In the genomic region with DNA sequence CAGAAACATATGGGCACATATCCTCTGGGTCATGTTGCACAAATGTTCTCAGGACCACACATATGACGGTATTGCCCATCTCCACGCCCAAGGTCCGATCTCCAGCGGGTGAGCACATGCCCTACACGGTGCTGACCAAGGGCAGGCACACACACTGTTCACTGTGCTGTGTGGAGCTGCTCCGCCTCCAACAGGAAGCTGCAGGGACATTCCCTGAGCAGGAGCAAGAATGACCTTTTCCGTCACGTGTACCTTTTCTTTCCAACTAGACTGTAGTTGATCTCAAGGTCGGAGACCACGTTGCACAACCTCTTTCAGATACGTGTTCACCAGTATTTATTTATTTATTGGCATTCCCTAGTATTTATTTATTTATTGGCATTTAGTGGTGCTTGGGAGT, we compare ENCODE assay signal across 1 cellular context.
TF ChIP-seq lines count a peak whose summit lies in the region.

No MANE protein-coding gene starts in this region.

TF ChIP-seq in HepG2, 621 proteins besides CTCF, POLR2A, EP300 and RAD21 (continued from another document and continues in another):
- TF ChIP-seq, protein P1, sequence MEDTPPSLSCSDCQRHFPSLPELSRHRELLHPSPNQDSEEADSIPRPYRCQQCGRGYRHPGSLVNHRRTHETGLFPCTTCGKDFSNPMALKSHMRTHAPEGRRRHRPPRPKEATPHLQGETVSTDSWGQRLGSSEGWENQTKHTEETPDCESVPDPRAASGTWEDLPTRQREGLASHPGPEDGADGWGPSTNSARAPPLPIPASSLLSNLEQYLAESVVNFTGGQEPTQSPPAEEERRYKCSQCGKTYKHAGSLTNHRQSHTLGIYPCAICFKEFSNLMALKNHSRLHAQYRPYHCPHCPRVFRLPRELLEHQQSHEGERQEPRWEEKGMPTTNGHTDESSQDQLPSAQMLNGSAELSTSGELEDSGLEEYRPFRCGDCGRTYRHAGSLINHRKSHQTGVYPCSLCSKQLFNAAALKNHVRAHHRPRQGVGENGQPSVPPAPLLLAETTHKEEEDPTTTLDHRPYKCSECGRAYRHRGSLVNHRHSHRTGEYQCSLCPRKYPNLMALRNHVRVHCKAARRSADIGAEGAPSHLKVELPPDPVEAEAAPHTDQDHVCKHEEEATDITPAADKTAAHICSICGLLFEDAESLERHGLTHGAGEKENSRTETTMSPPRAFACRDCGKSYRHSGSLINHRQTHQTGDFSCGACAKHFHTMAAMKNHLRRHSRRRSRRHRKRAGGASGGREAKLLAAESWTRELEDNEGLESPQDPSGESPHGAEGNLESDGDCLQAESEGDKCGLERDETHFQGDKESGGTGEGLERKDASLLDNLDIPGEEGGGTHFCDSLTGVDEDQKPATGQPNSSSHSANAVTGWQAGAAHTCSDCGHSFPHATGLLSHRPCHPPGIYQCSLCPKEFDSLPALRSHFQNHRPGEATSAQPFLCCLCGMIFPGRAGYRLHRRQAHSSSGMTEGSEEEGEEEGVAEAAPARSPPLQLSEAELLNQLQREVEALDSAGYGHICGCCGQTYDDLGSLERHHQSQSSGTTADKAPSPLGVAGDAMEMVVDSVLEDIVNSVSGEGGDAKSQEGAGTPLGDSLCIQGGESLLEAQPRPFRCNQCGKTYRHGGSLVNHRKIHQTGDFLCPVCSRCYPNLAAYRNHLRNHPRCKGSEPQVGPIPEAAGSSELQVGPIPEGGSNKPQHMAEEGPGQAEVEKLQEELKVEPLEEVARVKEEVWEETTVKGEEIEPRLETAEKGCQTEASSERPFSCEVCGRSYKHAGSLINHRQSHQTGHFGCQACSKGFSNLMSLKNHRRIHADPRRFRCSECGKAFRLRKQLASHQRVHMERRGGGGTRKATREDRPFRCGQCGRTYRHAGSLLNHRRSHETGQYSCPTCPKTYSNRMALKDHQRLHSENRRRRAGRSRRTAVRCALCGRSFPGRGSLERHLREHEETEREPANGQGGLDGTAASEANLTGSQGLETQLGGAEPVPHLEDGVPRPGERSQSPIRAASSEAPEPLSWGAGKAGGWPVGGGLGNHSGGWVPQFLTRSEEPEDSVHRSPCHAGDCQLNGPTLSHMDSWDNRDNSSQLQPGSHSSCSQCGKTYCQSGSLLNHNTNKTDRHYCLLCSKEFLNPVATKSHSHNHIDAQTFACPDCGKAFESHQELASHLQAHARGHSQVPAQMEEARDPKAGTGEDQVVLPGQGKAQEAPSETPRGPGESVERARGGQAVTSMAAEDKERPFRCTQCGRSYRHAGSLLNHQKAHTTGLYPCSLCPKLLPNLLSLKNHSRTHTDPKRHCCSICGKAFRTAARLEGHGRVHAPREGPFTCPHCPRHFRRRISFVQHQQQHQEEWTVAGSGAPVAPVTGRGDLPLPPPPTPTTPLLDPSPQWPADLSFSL (CRISPR knock-in tag; IDR thresholded peaks at IDR 0.05) = no peak
- TF ChIP-seq ZFP1 (CRISPR knock-in tag; IDR thresholded peaks at IDR 0.05) (no peak), KLF13 (CRISPR knock-in tag; IDR thresholded peaks at IDR 0.05) (no peak), HDAC6 (IDR thresholded peaks at IDR 0.05; ENCODE audit: low read depth, low read length) (no peak), NFIC (IDR thresholded peaks at IDR 0.05; ENCODE audit: low read length) (no peak), ZNF34 (CRISPR knock-in tag; IDR thresholded peaks at IDR 0.05; ENCODE audit: borderline replicate concordance) (no peak), KDM5B (CRISPR knock-in tag; IDR thresholded peaks at IDR 0.05; ENCODE audit: borderline replicate concordance) (no peak), ZNF543 (CRISPR knock-in tag; IDR thresholded peaks at IDR 0.05) (no peak), ZSCAN29 (CRISPR knock-in tag; conservative IDR thresholded peaks at IDR 0.05) (no peak), FOXO1 (CRISPR knock-in tag; IDR thresholded peaks at IDR 0.05) (no peak), ZNF230 (CRISPR knock-in tag; IDR thresholded peaks at IDR 0.05) (0 out of 2 replicates have a peak, but pooled peaks have one; percentile 79), MXD4 (CRISPR knock-in tag; IDR thresholded peaks at IDR 0.05) (no peak), ZNF746 (CRISPR knock-in tag; IDR thresholded peaks at IDR 0.05) (no peak), ZNF619 (CRISPR knock-in tag; IDR thresholded peaks at IDR 0.05) (no peak), MAFF (IDR thresholded peaks at IDR 0.05; ENCODE audit: low read depth, low read length) (no peak), FOXJ3 (CRISPR knock-in tag; IDR thresholded peaks at IDR 0.05; ENCODE audit: borderline replicate concordance) (peak; percentile 50; the same call in 1 of the 2 replicates), SOX5 (CRISPR knock-in tag; IDR thresholded peaks at IDR 0.05; ENCODE audit: borderline replicate concordance) (peak; percentile 86), ZNF761 (CRISPR knock-in tag; conservative IDR thresholded peaks at IDR 0.05) (no peak), RNF2 (conservative IDR thresholded peaks at IDR 0.05; ENCODE audit: low read depth) (peak; percentile 81), PCBP1 (IDR thresholded peaks at IDR 0.05; ENCODE audit: borderline replicate concordance, low read depth, low read length) (no peak), SPEN (CRISPR knock-in tag; IDR thresholded peaks at IDR 0.05; ENCODE audit: low read depth) (peak; percentile 63; the same call in 1 of the 2 replicates), NFKBIZ (CRISPR knock-in tag; IDR thresholded peaks at IDR 0.05) (0 out of 2 replicates have a peak, but pooled peaks have one; percentile 26), FOXA1 (IDR thresholded peaks at IDR 0.05) (no peak), FOXA1 (CRISPR knock-in tag; IDR thresholded peaks at IDR 0.05) (peak; percentile 36; the same call in 1 of the 2 replicates), SAP130 (CRISPR knock-in tag; IDR thresholded peaks at IDR 0.05; ENCODE audit: low read depth) (peak; percentile 53; the same call in 1 of the 2 replicates)
- TF ChIP-seq, protein P2, sequence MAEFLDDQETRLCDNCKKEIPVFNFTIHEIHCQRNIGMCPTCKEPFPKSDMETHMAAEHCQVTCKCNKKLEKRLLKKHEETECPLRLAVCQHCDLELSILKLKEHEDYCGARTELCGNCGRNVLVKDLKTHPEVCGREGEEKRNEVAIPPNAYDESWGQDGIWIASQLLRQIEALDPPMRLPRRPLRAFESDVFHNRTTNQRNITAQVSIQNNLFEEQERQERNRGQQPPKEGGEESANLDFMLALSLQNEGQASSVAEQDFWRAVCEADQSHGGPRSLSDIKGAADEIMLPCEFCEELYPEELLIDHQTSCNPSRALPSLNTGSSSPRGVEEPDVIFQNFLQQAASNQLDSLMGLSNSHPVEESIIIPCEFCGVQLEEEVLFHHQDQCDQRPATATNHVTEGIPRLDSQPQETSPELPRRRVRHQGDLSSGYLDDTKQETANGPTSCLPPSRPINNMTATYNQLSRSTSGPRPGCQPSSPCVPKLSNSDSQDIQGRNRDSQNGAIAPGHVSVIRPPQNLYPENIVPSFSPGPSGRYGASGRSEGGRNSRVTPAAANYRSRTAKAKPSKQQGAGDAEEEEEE (CRISPR knock-in tag; IDR thresholded peaks at IDR 0.05; ENCODE audit: borderline replicate concordance) = no peak
- TF ChIP-seq, protein P3, sequence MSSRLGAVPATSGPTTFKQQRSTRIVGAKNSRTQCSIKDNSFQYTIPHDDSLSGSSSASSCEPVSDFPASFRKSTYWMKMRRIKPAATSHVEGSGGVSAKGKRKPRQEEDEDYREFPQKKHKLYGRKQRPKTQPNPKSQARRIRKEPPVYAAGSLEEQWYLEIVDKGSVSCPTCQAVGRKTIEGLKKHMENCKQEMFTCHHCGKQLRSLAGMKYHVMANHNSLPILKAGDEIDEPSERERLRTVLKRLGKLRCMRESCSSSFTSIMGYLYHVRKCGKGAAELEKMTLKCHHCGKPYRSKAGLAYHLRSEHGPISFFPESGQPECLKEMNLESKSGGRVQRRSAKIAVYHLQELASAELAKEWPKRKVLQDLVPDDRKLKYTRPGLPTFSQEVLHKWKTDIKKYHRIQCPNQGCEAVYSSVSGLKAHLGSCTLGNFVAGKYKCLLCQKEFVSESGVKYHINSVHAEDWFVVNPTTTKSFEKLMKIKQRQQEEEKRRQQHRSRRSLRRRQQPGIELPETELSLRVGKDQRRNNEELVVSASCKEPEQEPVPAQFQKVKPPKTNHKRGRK (CRISPR knock-in tag; IDR thresholded peaks at IDR 0.05) = no peak
- TF ChIP-seq, protein P4, sequence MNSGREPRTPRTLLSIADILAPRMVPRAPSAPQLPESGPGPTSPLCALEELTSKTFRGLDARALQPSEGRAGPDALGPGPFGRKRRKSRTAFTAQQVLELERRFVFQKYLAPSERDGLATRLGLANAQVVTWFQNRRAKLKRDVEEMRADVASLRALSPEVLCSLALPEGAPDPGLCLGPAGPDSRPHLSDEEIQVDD (CRISPR knock-in tag; IDR thresholded peaks at IDR 0.05; ENCODE audit: borderline replicate concordance) = peak; percentile 31; the same call in 1 of the 2 replicates
- TF ChIP-seq, protein P5, sequence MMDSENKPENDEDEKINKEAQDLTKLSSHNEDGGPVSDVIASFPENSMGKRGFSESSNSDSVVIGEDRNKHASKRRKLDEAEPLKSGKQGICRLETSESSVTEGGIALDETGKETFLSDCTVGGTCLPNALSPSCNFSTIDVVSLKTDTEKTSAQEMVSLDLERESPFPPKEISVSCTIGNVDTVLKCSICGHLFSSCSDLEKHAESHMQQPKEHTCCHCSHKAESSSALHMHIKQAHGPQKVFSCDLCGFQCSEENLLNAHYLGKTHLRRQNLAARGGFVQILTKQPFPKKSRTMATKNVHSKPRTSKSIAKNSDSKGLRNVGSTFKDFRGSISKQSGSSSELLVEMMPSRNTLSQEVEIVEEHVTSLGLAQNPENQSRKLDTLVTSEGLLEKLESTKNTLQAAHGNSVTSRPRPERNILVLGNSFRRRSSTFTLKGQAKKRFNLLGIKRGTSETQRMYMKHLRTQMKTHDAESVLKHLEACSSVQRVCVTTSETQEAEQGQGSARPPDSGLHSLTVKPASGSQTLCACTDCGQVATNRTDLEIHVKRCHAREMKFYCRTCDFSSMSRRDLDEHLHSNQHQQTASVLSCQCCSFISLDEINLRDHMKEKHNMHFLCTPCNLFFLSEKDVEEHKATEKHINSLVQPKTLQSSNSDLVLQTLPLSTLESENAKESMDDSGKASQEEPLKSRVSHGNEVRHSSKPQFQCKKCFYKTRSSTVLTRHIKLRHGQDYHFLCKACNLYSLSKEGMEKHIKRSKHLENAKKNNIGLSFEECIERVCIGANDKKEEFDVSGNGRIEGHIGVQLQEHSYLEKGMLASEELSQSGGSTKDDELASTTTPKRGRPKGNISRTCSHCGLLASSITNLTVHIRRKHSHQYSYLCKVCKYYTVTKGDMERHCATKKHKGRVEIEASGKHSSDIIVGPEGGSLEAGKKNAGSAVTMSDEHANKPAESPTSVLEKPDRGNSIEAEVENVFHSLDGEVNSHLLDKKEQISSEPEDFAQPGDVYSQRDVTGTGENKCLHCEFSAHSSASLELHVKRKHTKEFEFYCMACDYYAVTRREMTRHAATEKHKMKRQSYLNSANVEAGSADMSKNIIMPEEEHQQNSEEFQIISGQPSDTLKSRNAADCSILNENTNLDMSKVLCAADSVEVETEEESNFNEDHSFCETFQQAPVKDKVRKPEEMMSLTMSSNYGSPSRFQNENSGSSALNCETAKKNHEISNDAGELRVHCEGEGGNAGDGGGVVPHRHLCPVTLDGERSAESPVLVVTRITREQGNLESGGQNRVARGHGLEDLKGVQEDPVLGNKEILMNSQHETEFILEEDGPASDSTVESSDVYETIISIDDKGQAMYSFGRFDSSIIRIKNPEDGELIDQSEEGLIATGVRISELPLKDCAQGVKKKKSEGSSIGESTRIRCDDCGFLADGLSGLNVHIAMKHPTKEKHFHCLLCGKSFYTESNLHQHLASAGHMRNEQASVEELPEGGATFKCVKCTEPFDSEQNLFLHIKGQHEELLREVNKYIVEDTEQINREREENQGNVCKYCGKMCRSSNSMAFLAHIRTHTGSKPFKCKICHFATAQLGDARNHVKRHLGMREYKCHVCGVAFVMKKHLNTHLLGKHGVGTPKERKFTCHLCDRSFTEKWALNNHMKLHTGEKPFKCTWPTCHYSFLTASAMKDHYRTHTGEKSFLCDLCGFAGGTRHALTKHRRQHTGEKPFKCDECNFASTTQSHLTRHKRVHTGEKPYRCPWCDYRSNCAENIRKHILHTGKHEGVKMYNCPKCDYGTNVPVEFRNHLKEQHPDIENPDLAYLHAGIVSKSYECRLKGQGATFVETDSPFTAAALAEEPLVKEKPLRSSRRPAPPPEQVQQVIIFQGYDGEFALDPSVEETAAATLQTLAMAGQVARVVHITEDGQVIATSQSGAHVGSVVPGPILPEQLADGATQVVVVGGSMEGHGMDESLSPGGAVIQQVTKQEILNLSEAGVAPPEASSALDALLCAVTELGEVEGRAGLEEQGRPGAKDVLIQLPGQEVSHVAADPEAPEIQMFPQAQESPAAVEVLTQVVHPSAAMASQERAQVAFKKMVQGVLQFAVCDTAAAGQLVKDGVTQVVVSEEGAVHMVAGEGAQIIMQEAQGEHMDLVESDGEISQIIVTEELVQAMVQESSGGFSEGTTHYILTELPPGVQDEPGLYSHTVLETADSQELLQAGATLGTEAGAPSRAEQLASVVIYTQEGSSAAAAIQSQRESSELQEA (CRISPR knock-in tag; IDR thresholded peaks at IDR 0.05; ENCODE audit: not compliant biosample characterization) = no peak
- TF ChIP-seq, protein P6, sequence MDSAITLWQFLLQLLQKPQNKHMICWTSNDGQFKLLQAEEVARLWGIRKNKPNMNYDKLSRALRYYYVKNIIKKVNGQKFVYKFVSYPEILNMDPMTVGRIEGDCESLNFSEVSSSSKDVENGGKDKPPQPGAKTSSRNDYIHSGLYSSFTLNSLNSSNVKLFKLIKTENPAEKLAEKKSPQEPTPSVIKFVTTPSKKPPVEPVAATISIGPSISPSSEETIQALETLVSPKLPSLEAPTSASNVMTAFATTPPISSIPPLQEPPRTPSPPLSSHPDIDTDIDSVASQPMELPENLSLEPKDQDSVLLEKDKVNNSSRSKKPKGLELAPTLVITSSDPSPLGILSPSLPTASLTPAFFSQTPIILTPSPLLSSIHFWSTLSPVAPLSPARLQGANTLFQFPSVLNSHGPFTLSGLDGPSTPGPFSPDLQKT (CRISPR knock-in tag; IDR thresholded peaks at IDR 0.05; ENCODE audit: borderline replicate concordance) = no peak
- TF ChIP-seq, protein P7, sequence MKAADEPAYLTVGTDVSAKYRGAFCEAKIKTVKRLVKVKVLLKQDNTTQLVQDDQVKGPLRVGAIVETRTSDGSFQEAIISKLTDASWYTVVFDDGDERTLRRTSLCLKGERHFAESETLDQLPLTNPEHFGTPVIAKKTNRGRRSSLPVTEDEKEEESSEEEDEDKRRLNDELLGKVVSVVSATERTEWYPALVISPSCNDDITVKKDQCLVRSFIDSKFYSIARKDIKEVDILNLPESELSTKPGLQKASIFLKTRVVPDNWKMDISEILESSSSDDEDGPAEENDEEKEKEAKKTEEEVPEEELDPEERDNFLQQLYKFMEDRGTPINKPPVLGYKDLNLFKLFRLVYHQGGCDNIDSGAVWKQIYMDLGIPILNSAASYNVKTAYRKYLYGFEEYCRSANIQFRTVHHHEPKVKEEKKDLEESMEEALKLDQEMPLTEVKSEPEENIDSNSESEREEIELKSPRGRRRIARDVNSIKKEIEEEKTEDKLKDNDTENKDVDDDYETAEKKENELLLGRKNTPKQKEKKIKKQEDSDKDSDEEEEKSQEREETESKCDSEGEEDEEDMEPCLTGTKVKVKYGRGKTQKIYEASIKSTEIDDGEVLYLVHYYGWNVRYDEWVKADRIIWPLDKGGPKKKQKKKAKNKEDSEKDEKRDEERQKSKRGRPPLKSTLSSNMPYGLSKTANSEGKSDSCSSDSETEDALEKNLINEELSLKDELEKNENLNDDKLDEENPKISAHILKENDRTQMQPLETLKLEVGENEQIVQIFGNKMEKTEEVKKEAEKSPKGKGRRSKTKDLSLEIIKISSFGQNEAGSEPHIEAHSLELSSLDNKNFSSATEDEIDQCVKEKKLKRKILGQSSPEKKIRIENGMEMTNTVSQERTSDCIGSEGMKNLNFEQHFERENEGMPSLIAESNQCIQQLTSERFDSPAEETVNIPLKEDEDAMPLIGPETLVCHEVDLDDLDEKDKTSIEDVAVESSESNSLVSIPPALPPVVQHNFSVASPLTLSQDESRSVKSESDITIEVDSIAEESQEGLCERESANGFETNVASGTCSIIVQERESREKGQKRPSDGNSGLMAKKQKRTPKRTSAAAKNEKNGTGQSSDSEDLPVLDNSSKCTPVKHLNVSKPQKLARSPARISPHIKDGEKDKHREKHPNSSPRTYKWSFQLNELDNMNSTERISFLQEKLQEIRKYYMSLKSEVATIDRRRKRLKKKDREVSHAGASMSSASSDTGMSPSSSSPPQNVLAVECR (CRISPR knock-in tag; IDR thresholded peaks at IDR 0.05; ENCODE audit: borderline replicate concordance) = no peak; the same call in 1 of the 2 replicates
